Comparison of ENCODE assay signal across 2 cellular contexts in the genomic region with DNA sequence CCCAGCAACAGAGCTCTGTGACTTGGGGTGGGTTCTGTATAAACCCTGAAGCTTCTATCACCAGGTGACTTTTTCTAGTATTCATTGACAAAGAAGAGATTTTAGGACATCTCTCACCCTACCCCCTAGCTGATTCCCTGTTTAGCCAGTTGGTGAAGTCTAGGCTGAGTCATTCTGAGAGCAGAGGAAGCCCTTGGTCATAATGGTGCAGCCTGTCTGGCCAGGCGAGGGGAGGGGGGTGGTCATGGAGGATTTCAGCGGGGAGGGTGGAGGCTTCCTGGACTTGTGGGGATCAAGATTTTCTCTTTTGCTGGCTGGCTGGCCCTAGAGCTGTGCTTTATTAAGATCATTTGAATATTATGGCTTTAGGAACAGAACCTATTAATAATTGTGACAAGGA.
TF ChIP-seq lines count a peak whose summit lies in the region.

No MANE protein-coding gene starts in this region.

TF ChIP-seq in SK-N-SH, 30 proteins besides CTCF, POLR2A, EP300 and RAD21 (continued from another document):
- TF ChIP-seq, protein P1, sequence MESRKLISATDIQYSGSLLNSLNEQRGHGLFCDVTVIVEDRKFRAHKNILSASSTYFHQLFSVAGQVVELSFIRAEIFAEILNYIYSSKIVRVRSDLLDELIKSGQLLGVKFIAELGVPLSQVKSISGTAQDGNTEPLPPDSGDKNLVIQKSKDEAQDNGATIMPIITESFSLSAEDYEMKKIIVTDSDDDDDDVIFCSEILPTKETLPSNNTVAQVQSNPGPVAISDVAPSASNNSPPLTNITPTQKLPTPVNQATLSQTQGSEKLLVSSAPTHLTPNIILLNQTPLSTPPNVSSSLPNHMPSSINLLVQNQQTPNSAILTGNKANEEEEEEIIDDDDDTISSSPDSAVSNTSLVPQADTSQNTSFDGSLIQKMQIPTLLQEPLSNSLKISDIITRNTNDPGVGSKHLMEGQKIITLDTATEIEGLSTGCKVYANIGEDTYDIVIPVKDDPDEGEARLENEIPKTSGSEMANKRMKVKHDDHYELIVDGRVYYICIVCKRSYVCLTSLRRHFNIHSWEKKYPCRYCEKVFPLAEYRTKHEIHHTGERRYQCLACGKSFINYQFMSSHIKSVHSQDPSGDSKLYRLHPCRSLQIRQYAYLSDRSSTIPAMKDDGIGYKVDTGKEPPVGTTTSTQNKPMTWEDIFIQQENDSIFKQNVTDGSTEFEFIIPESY (IDR thresholded peaks at IDR 0.05; ENCODE audit: borderline replicate concordance, low read depth) = no peak
- TF ChIP-seq RFX5 (IDR thresholded peaks at IDR 0.05; ENCODE audit: low read length) = no peak
- no peak for TF ChIP-seq RCOR1 (IDR thresholded peaks at IDR 0.05; ENCODE audit: low read length)
- no peak for TF ChIP-seq NFIC (IDR thresholded peaks at IDR 0.05; ENCODE audit: borderline replicate concordance)
TF ChIP-seq in SK-N-SH: peak in this region for 0.

TF ChIP-seq in SK-N-SH treated with all-trans-retinoic acid at 6 μM for 48 hours, 23 proteins besides CTCF, POLR2A, EP300 and RAD21 (continued from another document):
- TF ChIP-seq, protein P2, sequence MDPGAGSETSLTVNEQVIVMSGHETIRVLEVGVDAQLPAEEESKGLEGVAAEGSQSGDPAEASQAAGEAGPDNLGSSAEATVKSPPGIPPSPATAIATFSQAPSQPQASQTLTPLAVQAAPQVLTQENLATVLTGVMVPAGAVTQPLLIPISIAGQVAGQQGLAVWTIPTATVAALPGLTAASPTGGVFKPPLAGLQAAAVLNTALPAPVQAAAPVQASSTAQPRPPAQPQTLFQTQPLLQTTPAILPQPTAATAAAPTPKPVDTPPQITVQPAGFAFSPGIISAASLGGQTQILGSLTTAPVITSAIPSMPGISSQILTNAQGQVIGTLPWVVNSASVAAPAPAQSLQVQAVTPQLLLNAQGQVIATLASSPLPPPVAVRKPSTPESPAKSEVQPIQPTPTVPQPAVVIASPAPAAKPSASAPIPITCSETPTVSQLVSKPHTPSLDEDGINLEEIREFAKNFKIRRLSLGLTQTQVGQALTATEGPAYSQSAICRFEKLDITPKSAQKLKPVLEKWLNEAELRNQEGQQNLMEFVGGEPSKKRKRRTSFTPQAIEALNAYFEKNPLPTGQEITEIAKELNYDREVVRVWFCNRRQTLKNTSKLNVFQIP (CRISPR knock-in tag; IDR thresholded peaks at IDR 0.05; ENCODE audit: borderline replicate concordance, low read depth) = no peak
- TF ChIP-seq ZFP30 (CRISPR knock-in tag; IDR thresholded peaks at IDR 0.05) = no peak
- no peak for TF ChIP-seq ZC3H10 (CRISPR knock-in tag; IDR thresholded peaks at IDR 0.05)
- no peak for TF ChIP-seq GLIS3 (CRISPR knock-in tag; IDR thresholded peaks at IDR 0.05)
- TF ChIP-seq TCF4 (CRISPR knock-in tag; IDR thresholded peaks at IDR 0.05; ENCODE audit: borderline replicate concordance) = no peak
- TF ChIP-seq, protein P3, sequence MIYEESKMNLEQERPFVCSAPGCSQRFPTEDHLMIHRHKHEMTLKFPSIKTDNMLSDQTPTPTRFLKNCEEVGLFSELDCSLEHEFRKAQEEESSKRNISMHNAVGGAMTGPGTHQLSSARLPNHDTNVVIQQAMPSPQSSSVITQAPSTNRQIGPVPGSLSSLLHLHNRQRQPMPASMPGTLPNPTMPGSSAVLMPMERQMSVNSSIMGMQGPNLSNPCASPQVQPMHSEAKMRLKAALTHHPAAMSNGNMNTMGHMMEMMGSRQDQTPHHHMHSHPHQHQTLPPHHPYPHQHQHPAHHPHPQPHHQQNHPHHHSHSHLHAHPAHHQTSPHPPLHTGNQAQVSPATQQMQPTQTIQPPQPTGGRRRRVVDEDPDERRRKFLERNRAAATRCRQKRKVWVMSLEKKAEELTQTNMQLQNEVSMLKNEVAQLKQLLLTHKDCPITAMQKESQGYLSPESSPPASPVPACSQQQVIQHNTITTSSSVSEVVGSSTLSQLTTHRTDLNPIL (CRISPR knock-in tag; IDR thresholded peaks at IDR 0.05; ENCODE audit: low read depth) = no peak
